1 cellular context compared by ENCODE assay signal in the genomic region with DNA sequence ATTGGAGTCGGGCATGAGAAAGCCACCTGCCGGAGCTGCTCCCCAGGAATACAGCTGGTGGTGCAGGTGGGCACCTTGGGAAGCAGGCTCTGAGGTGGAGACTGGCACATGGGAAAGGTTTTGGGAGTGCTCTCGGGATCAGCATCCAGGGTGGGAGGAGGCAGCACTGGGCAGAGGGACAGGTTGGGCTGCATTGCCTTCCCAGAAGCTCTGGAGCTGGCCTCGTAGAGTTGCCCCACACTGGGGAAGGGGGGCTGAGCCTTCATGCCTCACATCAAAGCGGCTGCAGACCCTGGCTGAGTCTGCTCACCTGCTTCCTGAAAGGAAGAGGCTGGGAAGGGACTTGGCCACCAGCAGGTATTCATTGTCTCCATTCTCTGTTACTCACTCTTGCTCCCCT.
TF ChIP-seq lines count a peak whose summit lies in the region.

No MANE protein-coding gene starts in this region.

TF ChIP-seq in WTC11, 78 proteins besides CTCF, POLR2A, EP300 and RAD21 (continued from another document):
- TF ChIP-seq, protein P1, sequence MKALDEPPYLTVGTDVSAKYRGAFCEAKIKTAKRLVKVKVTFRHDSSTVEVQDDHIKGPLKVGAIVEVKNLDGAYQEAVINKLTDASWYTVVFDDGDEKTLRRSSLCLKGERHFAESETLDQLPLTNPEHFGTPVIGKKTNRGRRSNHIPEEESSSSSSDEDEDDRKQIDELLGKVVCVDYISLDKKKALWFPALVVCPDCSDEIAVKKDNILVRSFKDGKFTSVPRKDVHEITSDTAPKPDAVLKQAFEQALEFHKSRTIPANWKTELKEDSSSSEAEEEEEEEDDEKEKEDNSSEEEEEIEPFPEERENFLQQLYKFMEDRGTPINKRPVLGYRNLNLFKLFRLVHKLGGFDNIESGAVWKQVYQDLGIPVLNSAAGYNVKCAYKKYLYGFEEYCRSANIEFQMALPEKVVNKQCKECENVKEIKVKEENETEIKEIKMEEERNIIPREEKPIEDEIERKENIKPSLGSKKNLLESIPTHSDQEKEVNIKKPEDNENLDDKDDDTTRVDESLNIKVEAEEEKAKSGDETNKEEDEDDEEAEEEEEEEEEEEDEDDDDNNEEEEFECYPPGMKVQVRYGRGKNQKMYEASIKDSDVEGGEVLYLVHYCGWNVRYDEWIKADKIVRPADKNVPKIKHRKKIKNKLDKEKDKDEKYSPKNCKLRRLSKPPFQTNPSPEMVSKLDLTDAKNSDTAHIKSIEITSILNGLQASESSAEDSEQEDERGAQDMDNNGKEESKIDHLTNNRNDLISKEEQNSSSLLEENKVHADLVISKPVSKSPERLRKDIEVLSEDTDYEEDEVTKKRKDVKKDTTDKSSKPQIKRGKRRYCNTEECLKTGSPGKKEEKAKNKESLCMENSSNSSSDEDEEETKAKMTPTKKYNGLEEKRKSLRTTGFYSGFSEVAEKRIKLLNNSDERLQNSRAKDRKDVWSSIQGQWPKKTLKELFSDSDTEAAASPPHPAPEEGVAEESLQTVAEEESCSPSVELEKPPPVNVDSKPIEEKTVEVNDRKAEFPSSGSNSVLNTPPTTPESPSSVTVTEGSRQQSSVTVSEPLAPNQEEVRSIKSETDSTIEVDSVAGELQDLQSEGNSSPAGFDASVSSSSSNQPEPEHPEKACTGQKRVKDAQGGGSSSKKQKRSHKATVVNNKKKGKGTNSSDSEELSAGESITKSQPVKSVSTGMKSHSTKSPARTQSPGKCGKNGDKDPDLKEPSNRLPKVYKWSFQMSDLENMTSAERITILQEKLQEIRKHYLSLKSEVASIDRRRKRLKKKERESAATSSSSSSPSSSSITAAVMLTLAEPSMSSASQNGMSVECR (CRISPR knock-in tag; IDR thresholded peaks at IDR 0.05; ENCODE audit: borderline replicate concordance), result no peak
- TF ChIP-seq NR1H2 (CRISPR knock-in tag; IDR thresholded peaks at IDR 0.05) (no peak), ZNF232 (CRISPR knock-in tag; IDR thresholded peaks at IDR 0.05) (no peak), ZNF396 (CRISPR knock-in tag; IDR thresholded peaks at IDR 0.05; ENCODE audit: borderline replicate concordance) (no peak), IRF1 (CRISPR knock-in tag; IDR thresholded peaks at IDR 0.05) (no peak), FOXP1 (CRISPR knock-in tag; IDR thresholded peaks at IDR 0.05; ENCODE audit: borderline replicate concordance) (no peak), NFE2L1 (CRISPR knock-in tag; IDR thresholded peaks at IDR 0.05) (no peak), RELA (CRISPR knock-in tag; IDR thresholded peaks at IDR 0.05; ENCODE audit: borderline replicate concordance) (no peak)
- TF ChIP-seq, protein P2, sequence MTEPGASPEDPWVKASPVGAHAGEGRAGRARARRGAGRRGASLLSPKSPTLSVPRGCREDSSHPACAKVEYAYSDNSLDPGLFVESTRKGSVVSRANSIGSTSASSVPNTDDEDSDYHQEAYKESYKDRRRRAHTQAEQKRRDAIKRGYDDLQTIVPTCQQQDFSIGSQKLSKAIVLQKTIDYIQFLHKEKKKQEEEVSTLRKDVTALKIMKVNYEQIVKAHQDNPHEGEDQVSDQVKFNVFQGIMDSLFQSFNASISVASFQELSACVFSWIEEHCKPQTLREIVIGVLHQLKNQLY (CRISPR knock-in tag; IDR thresholded peaks at IDR 0.05), result no peak
